In genomic region chr7:23234569-23235296, GRCh38 we compare ENCODE assay signal across 12 cellular contexts. TPM values are rescaled to one million over a fixed set of nuclear protein-coding genes. Genes with fewer than 3 reads are reported as not detected.
DNase-seq lines count a peak whose midpoint lies in the region; ATAC-seq, FAIRE-seq and TF ChIP-seq lines count a peak whose summit lies in the region.
"Had no signal": no experiment of that assay in that cellular context is flagged by ENCODE, and none has a peak within 500 bp of the region (broad histone marks: within the 10 kb centered on the region; RNA-seq: fewer than 3 reads in every experiment).

No MANE protein-coding gene starts in this region.

- TF ChIP-seq EP300 in K562 (IDR thresholded peaks at IDR 0.05; ENCODE audit: low read length) = no peak

- in situ Hi-C loops in K562 (cut with MboI) = no loop called here

- DNase-seq in GM19240 (ENCODE audit: insufficient read length, low spot score) (peak; percentile 35), K562 (ENCODE audit: extremely low read depth in 1 of 4, low spot score in 3 of 4) (no peak), NCI-H128 (lab: John Stamatoyannopoulos, UW; ENCODE audit: unreplicated experiment) (no peak), NCI-H774 (lab: John Stamatoyannopoulos, UW) (no peak)
- DNase-seq in effector memory CD4-positive, alpha-beta T cell = no peak
- DNase-seq: activated effector memory CD4-positive, alpha-beta T cell treated with anti-CD3 and anti-CD28 coated beads, Interleukin-2, amount 50 U/mL, for 16 hours; Right ventricle myocardium superior; testis had no signal

- WGBS in K562 (ENCODE audit: insufficient coverage, low coverage, missing lambda C conversion rate) = 29% methylated on average over 9 of the region's 9 CpGs

- no peak for FAIRE-seq in K562 (lab: Jason Lieb, UNC)

- no peak overlapping the region for H3K27ac ChIP-seq in ACC112 (ENCODE audit: low read depth, low read length)
- H3K27ac ChIP-seq in K562 (ENCODE audit: extremely low read depth, low read depth, low read length) = no peak overlapping the region
- no peak overlapping the region for H3K27ac ChIP-seq in effector memory CD4-positive, alpha-beta T cell (ENCODE audit: insufficient read depth, low read length, poor library complexity, severe bottlenecking)
- H3K27ac ChIP-seq: gastroesophageal sphincter, testis had no signal

- intact Hi-C loops in K562 (cut with micrococcal nuclease) = no loop called here

- ATAC-seq in HG03066 (IDR thresholded peaks at IDR 0.05; ENCODE audit: low read depth, unreplicated experiment) (peak; percentile 96), K562 (peak; percentile 45), HG03457 (IDR thresholded peaks at IDR 0.05; ENCODE audit: unreplicated experiment) (no peak)
- ATAC-seq: gastroesophageal sphincter had no signal

- no TSS peak for BruUV-seq in K562 (replicated peaks; lab: Mats Ljungman, UMichigan)

- CTCF ChIA-PET in K562 (lab: Yijun Ruan, JAX; ENCODE audit: low intra/inter-chr PET ratio) = no interaction called here

- no peak overlapping the region for H3K9ac ChIP-seq in K562 (ENCODE audit: insufficient read depth in 1 of 2, low read depth in 2 of 2, low read length in 2 of 2)

- TF ChIP-seq CTCF in K562 (IDR thresholded peaks at IDR 0.05 in 2 of 3, conservative IDR thresholded peaks at IDR 0.05 in 1 of 3; ENCODE audit: insufficient read depth in 2 of 3, low read depth in 1 of 3, low read length in 3 of 3) = 0 out of 6 replicates have a peak, but pooled peaks of 2 of the 3 experiments have one; percentile 4 to 11

- POLR2A ChIA-PET in K562 (lab: Yijun Ruan, JAX) = no interaction called here

- no peaks in the 10 kb centered on the region for H3K9me3 ChIP-seq in K562 (replicated peaks; ENCODE audit: control insufficient read depth, insufficient read depth, low read depth, low read length)
- H3K9me3 ChIP-seq in effector memory CD4-positive, alpha-beta T cell (ENCODE audit: control insufficient read depth, low read length) = no peaks in the 10 kb centered on the region
- H3K9me3 ChIP-seq: gastroesophageal sphincter, testis had no signal

- H3K36me3 ChIP-seq in ACC112 (ENCODE audit: insufficient read depth, low read length) (no peaks in the 10 kb centered on the region), K562 (ENCODE audit: control insufficient read depth, insufficient read depth, low read length) (no peaks in the 10 kb centered on the region)
- no peaks in the 10 kb centered on the region for H3K36me3 ChIP-seq in effector memory CD4-positive, alpha-beta T cell (ENCODE audit: control insufficient read depth, insufficient read depth, low read length)
- H3K36me3 ChIP-seq: gastroesophageal sphincter had no signal

- TF ChIP-seq RAD21 in K562 (CRISPR knock-in tag; conservative IDR thresholded peaks at IDR 0.05 in 1 of 2, IDR thresholded peaks at IDR 0.05 in 1 of 2) = no peak

- H3K4me2 ChIP-seq in K562 (ENCODE audit: insufficient read depth, low read length) = peak overlapping the region; percentile 62

- H3K27me3 ChIP-seq in ACC112 (ENCODE audit: insufficient read depth, low read length) = no peaks in the 10 kb centered on the region
- H3K27me3 ChIP-seq in K562 (ENCODE audit: control insufficient read depth in 2 of 2, insufficient read depth in 2 of 2, low read length in 2 of 2) = no peaks in the 10 kb centered on the region
- no peaks in the 10 kb centered on the region for H3K27me3 ChIP-seq in effector memory CD4-positive, alpha-beta T cell (replicated peaks; ENCODE audit: control insufficient read depth, insufficient read depth, low read length, poor library complexity, severe bottlenecking)
- H3K27me3 ChIP-seq: gastroesophageal sphincter, testis had no signal

- H2AFZ ChIP-seq in ACC112 (ENCODE audit: low read length, unreplicated experiment) = peak overlapping the region; percentile 61
- peak overlapping the region; percentile 88 for H2AFZ ChIP-seq in K562 (ENCODE audit: low read depth, low read length)

- H3K79me2 ChIP-seq in ACC112 (ENCODE audit: control insufficient read depth, insufficient read depth, low read length, unreplicated experiment) (no peaks in the 10 kb centered on the region), K562 (ENCODE audit: control insufficient read depth, insufficient read depth, low read length) (no peaks in the 10 kb centered on the region)

- H3K4me3 ChIP-seq in ACC112 (ENCODE audit: low read depth, low read length) (peak overlapping the region; percentile 54), K562 (no peak overlapping the region)
- H3K4me3 ChIP-seq in effector memory CD4-positive, alpha-beta T cell (ENCODE audit: insufficient read depth, low read depth, low read length, poor library complexity, severe bottlenecking) = no peak overlapping the region
- H3K4me3 ChIP-seq: gastroesophageal sphincter, testis had no signal

- TF ChIP-seq POLR2A in K562 (conservative IDR thresholded peaks at IDR 0.05) = no peak

- peaks cover 9% of the 10 kb centered on the region for H3K4me1 ChIP-seq in ACC112 (ENCODE audit: control insufficient read depth, insufficient read depth, low read length, unreplicated experiment)
- peaks cover 0 to 17% of the 10 kb centered on the region in 2 experiments; a peak in 2 of 5 replicates for H3K4me1 ChIP-seq in K562 (replicated peaks in 1 of 2; ENCODE audit: control insufficient read depth in 2 of 2, insufficient read depth in 2 of 2, low read length in 2 of 2)
- H3K4me1 ChIP-seq in effector memory CD4-positive, alpha-beta T cell (ENCODE audit: control insufficient read depth, insufficient read depth, low read length, poor library complexity, severe bottlenecking) = no peaks in the 10 kb centered on the region
- H3K4me1 ChIP-seq: gastroesophageal sphincter, testis had no signal

- no peaks in the 10 kb centered on the region for H4K20me1 ChIP-seq in K562 (replicated peaks; ENCODE audit: control insufficient read depth, insufficient read depth, low read length)

- H3K9me1 ChIP-seq in K562 (ENCODE audit: control insufficient read depth, insufficient read depth, low read length) = no peaks in the 10 kb centered on the region

TF ChIP-seq in K562, 482 proteins besides CTCF, POLR2A, EP300 and RAD21 (continues in another document):
- no peak for TF ChIP-seq NR2C1 (IDR thresholded peaks at IDR 0.05)
- 0 out of 2 replicates have a peak, but pooled peaks have one; percentile 12 for TF ChIP-seq NR2C1 (tag; IDR thresholded peaks at IDR 0.05)
- TF ChIP-seq YY1 (IDR thresholded peaks at IDR 0.05; ENCODE audit: borderline replicate concordance in 1 of 3, control insufficient read depth in 1 of 3, extremely low read depth in 1 of 3, insufficient read depth in 3 of 3, insufficient read length in 1 of 3, insufficient replicate concordance in 2 of 3, low read depth in 1 of 3, low read length in 2 of 3) = peak in 1 of 3 experiments; percentile 15
- no peak for TF ChIP-seq DLX4 (CRISPR knock-in tag; IDR thresholded peaks at IDR 0.05)

RNA-seq across cellular contexts. Expression of gene GPNMB, which starts 11.8 kb away (rescaled TPM):
- total RNA-seq in K562 (2011; cell fraction: chromatin; rRNA removed; ENCODE audit: low replicate concordance) = not detected in 2 replicates
- not detected in 2 replicates for total RNA-seq in K562 (2011; cell fraction: nucleolus; rRNA removed)
- 0.51 TPM in 1 of 2 replicates, not detected in the other for total RNA-seq in K562 (2011; cell fraction: nucleoplasm; rRNA removed)
- 0.24 and 0.64 TPM in 2 replicates for total RNA-seq in K562 (2014; rRNA removed)
- total RNA-seq in K562 (2014; rRNA removed; fragmentation: Illumina TruSeq; extraction: Trizol) = 0.15 and 0.26 TPM in 2 replicates
- total RNA-seq in K562 (2015; rRNA removed; fragmentation: Illumina TruSeq; extraction: Trizol) = 0.18 and 0.41 TPM in 2 replicates
- total RNA-seq in K562 (2021) = 0.20 and 0.54 TPM in 2 replicates
- polyA plus RNA-seq in K562 (2011; rRNA removed) = 0.03 and 0.35 TPM in 2 replicates
- polyA plus RNA-seq in K562 (2011; cell fraction: cytosol; rRNA removed) = 0.03 and 0.07 TPM in 2 replicates
- polyA plus RNA-seq in K562 (2011; cell fraction: nucleus; rRNA removed) = 0.10 and 0.23 TPM in 2 replicates
- polyA plus RNA-seq in K562 (2012) = 0.18 and 0.22 TPM in 2 replicates
- 0.33 and 0.80 TPM in 2 replicates for polyA plus RNA-seq in K562 (2014; fragmentation: Illumina TruSeq; extraction: Trizol)
- under 1 TPM; 0.31 to 0.67 TPM for polyA plus RNA-seq in K562 (2014; fragmentation: Nextera tagmentation; extraction: Ambion mirVana)
- 0.11 and 0.72 TPM in 2 replicates for polyA plus RNA-seq in K562 (2014; rRNA removed)
- polyA minus RNA-seq in K562 (2011; rRNA and poly(A)+ RNA removed) = not detected in 2 replicates
- polyA minus RNA-seq in K562 (2011; cell fraction: cytosol; rRNA and poly(A)+ RNA removed) = not detected in 2 replicates
- 0.40 TPM in 1 of 2 replicates, not detected in the other for polyA minus RNA-seq in K562 (2011; cell fraction: nucleus; rRNA and poly(A)+ RNA removed)

RNA-seq across cellular contexts. Expression of gene NUP42, which starts 52.9 kb away (rescaled TPM):
- total RNA-seq in K562 (2011; cell fraction: chromatin; rRNA removed; ENCODE audit: low replicate concordance) = 45.9 and 61.6 TPM in 2 replicates
- total RNA-seq in K562 (2011; cell fraction: nucleolus; rRNA removed) = 24.8 and 28.2 TPM in 2 replicates
- 29.1 and 42.7 TPM in 2 replicates for total RNA-seq in K562 (2011; cell fraction: nucleoplasm; rRNA removed)
- 62.2 and 71.7 TPM in 2 replicates for total RNA-seq in K562 (2014; rRNA removed)
- 71.2 and 72.9 TPM in 2 replicates for total RNA-seq in K562 (2014; rRNA removed; fragmentation: Illumina TruSeq; extraction: Trizol)
- 61.3 and 73.5 TPM in 2 replicates for total RNA-seq in K562 (2015; rRNA removed; fragmentation: Illumina TruSeq; extraction: Trizol)
- 41.8 and 50.5 TPM in 2 replicates for total RNA-seq in K562 (2021)
- 55.4 and 56.0 TPM in 2 replicates for polyA plus RNA-seq in K562 (2011; rRNA removed)
- polyA plus RNA-seq in K562 (2011; cell fraction: cytosol; rRNA removed) = 40.4 and 45.1 TPM in 2 replicates
- 74.2 and 81.6 TPM in 2 replicates for polyA plus RNA-seq in K562 (2011; cell fraction: nucleus; rRNA removed)
- 49.9 and 51.4 TPM in 2 replicates for polyA plus RNA-seq in K562 (2012)
- polyA plus RNA-seq in K562 (2014; fragmentation: Illumina TruSeq; extraction: Trizol) = 62.4 and 66.8 TPM in 2 replicates
- 10 to 100 TPM; 86.0 to 86.4 TPM for polyA plus RNA-seq in K562 (2014; fragmentation: Nextera tagmentation; extraction: Ambion mirVana)
- 74.7 and 94.3 TPM in 2 replicates for polyA plus RNA-seq in K562 (2014; rRNA removed)
- polyA minus RNA-seq in K562 (2011; rRNA and poly(A)+ RNA removed) = 22.0 and 29.1 TPM in 2 replicates
- 14.5 and 17.0 TPM in 2 replicates for polyA minus RNA-seq in K562 (2011; cell fraction: cytosol; rRNA and poly(A)+ RNA removed)
- polyA minus RNA-seq in K562 (2011; cell fraction: nucleus; rRNA and poly(A)+ RNA removed) = 22.6 and 26.0 TPM in 2 replicates
